In genomic region chr7:131568953-131569352, GRCh38 we compare ENCODE assay signal across 20 cellular contexts.
"Had no signal": no experiment of that assay in that cellular context is flagged by ENCODE, and none has a peak within 500 bp of the region (broad histone marks: within the 10 kb centered on the region; RNA-seq: fewer than 3 reads in every experiment).

No MANE protein-coding gene starts in this region.

- H3K36me3 ChIP-seq: colonic mucosa, heart right ventricle, left lung, lower lobe of right lung, neutrophil, sigmoid colon, tibial nerve had no signal

- H3K4me3 ChIP-seq: colonic mucosa, heart right ventricle, left lung, lower lobe of right lung, psoas muscle, sigmoid colon, skin epidermis, testis, tibial nerve had no signal

- H3K27ac ChIP-seq: colonic mucosa, left lung, lower lobe of right lung, neutrophil, psoas muscle, sigmoid colon, skin epidermis, testis, tibial nerve had no signal

- H3K27ac Mint-ChIP-seq: memory B cell; natural killer cell treated with Interleukin-12 subunit alpha and Interleukin-12 subunit beta and Interleukin-15 and Interleukin-18, amount 100 ng/mL, for 72 hours; stimulated activated naive B cell treated with anti-CD40 and anti-IgM and Interleukin-4, amounts not matched to agents 10 μg/mL and 1 μg/mL and 100 μg/mL, for 72 hours had no signal

- H3K9me3 Mint-ChIP-seq: memory B cell; natural killer cell treated with Interleukin-12 subunit alpha and Interleukin-12 subunit beta and Interleukin-15 and Interleukin-18, amount 100 ng/mL, for 72 hours; stimulated activated naive B cell treated with anti-CD40 and anti-IgM and Interleukin-4, amounts not matched to agents 10 μg/mL and 1 μg/mL and 100 μg/mL, for 72 hours; stimulated activated naive CD8-positive, alpha-beta T cell treated with anti-CD3 and anti-CD28 coated beads, Interleukin-15, amount 100 ng/mL, for 72 hours had no signal

- ATAC-seq: left lung; lower lobe of right lung; natural killer cell treated with Interleukin-12 subunit alpha and Interleukin-12 subunit beta and Interleukin-15 and Interleukin-18, amount 100 ng/mL, for 72 hours; psoas muscle; stimulated activated naive B cell treated with anti-CD40 and anti-IgM and Interleukin-4, amounts not matched to agents 10 μg/mL and 1 μg/mL and 100 μg/mL, for 72 hours; stimulated activated naive CD8-positive, alpha-beta T cell treated with anti-CD3 and anti-CD28 coated beads, Interleukin-15, amount 100 ng/mL, for 72 hours had no signal

- H3K9me3 ChIP-seq: colonic mucosa, heart right ventricle, left lung, lower lobe of right lung, neutrophil, psoas muscle, sigmoid colon, testis, tibial nerve had no signal

- DNase-seq: colonic mucosa; effector CD4-positive, alpha-beta T cell; foreskin melanocyte; heart right ventricle; islet precursor cell; left lung; lower lobe of right lung; midbrain; sigmoid colon; stimulated activated CD4-positive, alpha-beta T cell treated with anti-CD3 and anti-CD28 coated beads, Interleukin-2, amount 100 ng/mL, for 24 hours; stimulated activated CD4-positive, alpha-beta T cell treated with anti-CD3 and anti-CD28 coated beads, Interleukin-4, amount 100 ng/mL, for 4 hours; stimulated activated naive B cell treated with anti-CD40 and anti-IgM and Interleukin-4, amounts not matched to agents 10 μg/mL and 1 μg/mL and 100 μg/mL, for 72 hours; stimulated activated naive CD8-positive, alpha-beta T cell treated with anti-CD3 and anti-CD28 coated beads, Interleukin-15, amount 100 ng/mL, for 72 hours; testis had no signal

- H3K4me1 ChIP-seq: colonic mucosa, left lung, lower lobe of right lung, psoas muscle, sigmoid colon, testis, tibial nerve had no signal

- H3K27me3 Mint-ChIP-seq: stimulated activated naive CD8-positive, alpha-beta T cell treated with anti-CD3 and anti-CD28 coated beads, Interleukin-15, amount 100 ng/mL, for 72 hours had no signal

- H3K36me3 Mint-ChIP-seq: memory B cell; natural killer cell treated with Interleukin-12 subunit alpha and Interleukin-12 subunit beta and Interleukin-15 and Interleukin-18, amount 100 ng/mL, for 72 hours; stimulated activated naive B cell treated with anti-CD40 and anti-IgM and Interleukin-4, amounts not matched to agents 10 μg/mL and 1 μg/mL and 100 μg/mL, for 72 hours had no signal

- H3K4me1 Mint-ChIP-seq: memory B cell; stimulated activated naive B cell treated with anti-CD40 and anti-IgM and Interleukin-4, amounts not matched to agents 10 μg/mL and 1 μg/mL and 100 μg/mL, for 72 hours; stimulated activated naive CD8-positive, alpha-beta T cell treated with anti-CD3 and anti-CD28 coated beads, Interleukin-15, amount 100 ng/mL, for 72 hours had no signal

- H3K4me3 Mint-ChIP-seq: memory B cell; natural killer cell treated with Interleukin-12 subunit alpha and Interleukin-12 subunit beta and Interleukin-15 and Interleukin-18, amount 100 ng/mL, for 72 hours; stimulated activated naive B cell treated with anti-CD40 and anti-IgM and Interleukin-4, amounts not matched to agents 10 μg/mL and 1 μg/mL and 100 μg/mL, for 72 hours; stimulated activated naive CD8-positive, alpha-beta T cell treated with anti-CD3 and anti-CD28 coated beads, Interleukin-15, amount 100 ng/mL, for 72 hours had no signal

- H3K27me3 ChIP-seq: colonic mucosa, heart right ventricle, left lung, sigmoid colon, testis, tibial nerve had no signal
